ENCODE assay signal across 9 cellular contexts in genomic region chr3:172159962-172160538, GRCh38.
A peak's percentile ranks its signal among the peaks of the same experiment; 100 is the strongest.
DNase-seq lines count a peak whose midpoint lies in the region; ATAC-seq, FAIRE-seq and TF ChIP-seq lines count a peak whose summit lies in the region.
"Had no signal": no experiment of that assay in that cellular context is flagged by ENCODE, and none has a peak within 500 bp of the region (broad histone marks: within the 10 kb centered on the region; RNA-seq: fewer than 3 reads in every experiment).

No MANE protein-coding gene starts in this region.

- peak overlapping the region in 1 of 4 donors; percentile 41 for H3K27ac ChIP-seq in pancreas

- whole genome bisulfite sequencing in pancreas, 2 donors = 49 to 56% methylated on average over 4 of the region's 4 CpGs

- no peaks in the 10 kb centered on the region for H3K9me3 ChIP-seq in pancreas

- FAIRE-seq in pancreas (lab: Jason Lieb, UNC) = no peak

- no peak for TF ChIP-seq CTCF in pancreas (IDR thresholded peaks at IDR 0.05)

- no peaks in the 10 kb centered on the region for H3K36me3 ChIP-seq in pancreas

- H3K27me3 ChIP-seq in pancreas = no peaks in the 10 kb centered on the region

- intact Hi-C loops in pancreas (cut with DNase I) = no loop called here

- peaks cover 11 to 38% (median 17%) of the 10 kb centered on the region in 3 donors for H3K4me1 ChIP-seq in pancreas

- DNase-seq in EH (ENCODE audit: low read depth) = peak; percentile 57
- DNase-seq in globus pallidus (ENCODE audit: low spot score) = peak; percentile 21
- peak in 4 of 6 donors; percentile 38 to 57 (median 42) for DNase-seq in pancreas
- DNase-seq in NCI-H345 (lab: John Stamatoyannopoulos, UW) = no peak
- DNase-seq in LoVo (ENCODE audit: low spot score) = no peak
- DNase-seq in hippocampal formation (lab: John Stamatoyannopoulos, UW) = no peak
- DNase-seq: activated CD4-positive, alpha-beta T cell treated with anti-CD3 and anti-CD28 coated beads for 4 hours had no signal

- no peak overlapping the region for H3K4me3 ChIP-seq in pancreas

- peak; percentile 24; the same call in 2 of the 3 replicates for ATAC-seq in SK-N-SH treated with all-trans-retinoic acid at 6 μM for 48 hours
- peak; percentile 2 to 78 (median 68) for ATAC-seq in pancreas
- no peak for ATAC-seq in GM19395 (IDR thresholded peaks at IDR 0.05; ENCODE audit: unreplicated experiment)

TF ChIP-seq in SK-N-SH treated with all-trans-retinoic acid at 6 μM for 48 hours, 23 proteins besides CTCF, POLR2A, EP300 and RAD21:
- TF ChIP-seq TOX (CRISPR knock-in tag; IDR thresholded peaks at IDR 0.05; ENCODE audit: borderline replicate concordance) (no peak), ESRRG (CRISPR knock-in tag; IDR thresholded peaks at IDR 0.05) (no peak), ARNTL (CRISPR knock-in tag; IDR thresholded peaks at IDR 0.05; ENCODE audit: borderline replicate concordance, low read depth) (no peak), GLIS3 (CRISPR knock-in tag; IDR thresholded peaks at IDR 0.05) (no peak)

Comparison
In these comparisons a context has a peak if more than half of its experiments do, and no peak if none do; other contexts are left out.
1. DNase-seq: peak in EH (single experiment), globus pallidus (single experiment) and pancreas (4 of 6); none in NCI-H345 (single experiment), LoVo (single experiment) and hippocampal formation (0 of 2).